In the genomic region with DNA sequence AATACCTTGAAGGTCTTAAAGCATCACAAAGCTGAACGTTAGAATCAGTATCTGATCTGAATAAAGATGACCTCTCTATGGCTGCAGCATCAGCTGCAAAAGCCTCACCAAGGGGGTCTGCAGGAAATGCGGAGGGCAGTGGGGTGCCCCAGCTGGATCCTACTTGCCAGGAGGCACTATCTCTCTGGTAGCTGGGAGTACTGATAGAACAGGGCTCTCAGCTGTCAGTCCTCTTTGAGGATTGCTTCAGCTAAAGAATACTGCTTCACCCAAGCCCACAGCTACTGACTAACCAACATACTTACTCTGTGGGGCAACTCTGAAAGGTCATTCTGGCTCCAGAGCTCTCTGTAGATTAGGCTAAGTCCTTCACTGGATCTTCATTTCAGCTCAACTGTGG, we compare ENCODE assay signal across 14 cellular contexts.
DNase-seq lines count a peak whose midpoint lies in the region; ATAC-seq and TF ChIP-seq lines count a peak whose summit lies in the region.
"Had no signal": no experiment of that assay in that cellular context is flagged by ENCODE, and none has a peak within 500 bp of the region (broad histone marks: within the 10 kb centered on the region; RNA-seq: fewer than 3 reads in every experiment).

No MANE protein-coding gene starts in this region.

- intact Hi-C loops in activated CD4-positive, alpha-beta T cell treated with anti-CD3 and anti-CD28 coated beads, Interleukin-2, amount 10 ng/mL, durations not matched to agents 24 days and 14 days (cut with micrococcal nuclease): no loop called here

- no peaks in the 10 kb centered on the region for H3K36me3 ChIP-seq in gastroesophageal sphincter

- H3K27me3 Mint-ChIP-seq in WTC11 (ENCODE audit: low read depth): no peaks in the 10 kb centered on the region
- no peaks in the 10 kb centered on the region for H3K27me3 Mint-ChIP-seq in activated CD4-positive, alpha-beta T cell treated with anti-CD3 and anti-CD28 coated beads, Interleukin-2, amount 10 ng/mL, durations not matched to agents 24 days and 14 days
- H3K27me3 Mint-ChIP-seq: CD4-positive, alpha-beta memory T cell had no signal

- no peaks in the 10 kb centered on the region for H3K27me3 ChIP-seq in gastroesophageal sphincter

- DNase-seq in WTC11 (ENCODE audit: low spot score): peak; percentile 13
- DNase-seq in iPS-NIHi7 (ENCODE audit: extremely low spot score): peak; percentile 44
- DNase-seq in omental fat pad (ENCODE audit: low spot score): no peak
- no peak for DNase-seq in activated CD4-positive, alpha-beta T cell treated with anti-CD3 and anti-CD28 coated beads, Interleukin-2, amount 10 ng/mL, durations not matched to agents 24 days and 14 days
- no peak for DNase-seq in ureter (ENCODE audit: low spot score)
- DNase-seq: C1 segment of cervical spinal cord; Calu3; CD4-positive, alpha-beta memory T cell; COR-L47; DMS53; DMS79 treated with DMSO at 0.1 percent for 48 hours; H7; HCEC 1CT had no signal

- H3K9me3 ChIP-seq in gastroesophageal sphincter: peaks cover 0 to 14% (median 0%) of the 10 kb centered on the region in 3 donors

- TF ChIP-seq POLR2A in gastroesophageal sphincter (IDR thresholded peaks at IDR 0.05): no peak

- peaks cover 15% of the 10 kb centered on the region for H3K9me3 Mint-ChIP-seq in WTC11
- H3K9me3 Mint-ChIP-seq in activated CD4-positive, alpha-beta T cell treated with anti-CD3 and anti-CD28 coated beads, Interleukin-2, amount 10 ng/mL, durations not matched to agents 24 days and 14 days: peaks cover 6% of the 10 kb centered on the region

- no peak overlapping the region for H3K4me3 ChIP-seq in gastroesophageal sphincter

- ATAC-seq in WTC11: peak; percentile 53; the same call in 1 of the 2 replicates
- peak; percentile 19 for ATAC-seq in omental fat pad (ENCODE audit: low FRiP score)
- ATAC-seq in gastroesophageal sphincter: no peak

- TF ChIP-seq CTCF in WTC11 (IDR thresholded peaks at IDR 0.05): no peak
- no peak for TF ChIP-seq CTCF in omental fat pad (IDR thresholded peaks at IDR 0.05)
- no peak for TF ChIP-seq CTCF in gastroesophageal sphincter (IDR thresholded peaks at IDR 0.05)

- no peak overlapping the region for H3K27ac ChIP-seq in gastroesophageal sphincter

- H3K4me1 ChIP-seq in gastroesophageal sphincter: no peaks in the 10 kb centered on the region

- H3K4me3 Mint-ChIP-seq in WTC11: no peak overlapping the region
- H3K4me3 Mint-ChIP-seq in activated CD4-positive, alpha-beta T cell treated with anti-CD3 and anti-CD28 coated beads, Interleukin-2, amount 10 ng/mL, durations not matched to agents 24 days and 14 days: no peak overlapping the region
- H3K4me3 Mint-ChIP-seq: CD4-positive, alpha-beta memory T cell had no signal

- H3K4me1 Mint-ChIP-seq in WTC11: peaks cover 30% of the 10 kb centered on the region
- H3K4me1 Mint-ChIP-seq in activated CD4-positive, alpha-beta T cell treated with anti-CD3 and anti-CD28 coated beads, Interleukin-2, amount 10 ng/mL, durations not matched to agents 24 days and 14 days: no peaks in the 10 kb centered on the region
- H3K4me1 Mint-ChIP-seq: CD4-positive, alpha-beta memory T cell had no signal

- H3K27ac Mint-ChIP-seq in WTC11: no peak overlapping the region
- no peak overlapping the region for H3K27ac Mint-ChIP-seq in activated CD4-positive, alpha-beta T cell treated with anti-CD3 and anti-CD28 coated beads, Interleukin-2, amount 10 ng/mL, durations not matched to agents 24 days and 14 days
- H3K27ac Mint-ChIP-seq: CD4-positive, alpha-beta memory T cell had no signal

- WGBS in gastroesophageal sphincter (ENCODE audit: low coverage in 1 of 2), 2 donors: 50 to 53% methylated on average over 2 of the region's 2 CpGs

- no peak for TF ChIP-seq EP300 in gastroesophageal sphincter (IDR thresholded peaks at IDR 0.05)

- POLR2A ChIA-PET in WTC11 (lab: Charles Lee): no interaction called here

- CTCF ChIA-PET in WTC11 (lab: Charles Lee): no interaction called here

- H3K36me3 Mint-ChIP-seq in WTC11: no peaks in the 10 kb centered on the region
- H3K36me3 Mint-ChIP-seq in activated CD4-positive, alpha-beta T cell treated with anti-CD3 and anti-CD28 coated beads, Interleukin-2, amount 10 ng/mL, durations not matched to agents 24 days and 14 days (ENCODE audit: low read depth): no peaks in the 10 kb centered on the region
- H3K36me3 Mint-ChIP-seq: CD4-positive, alpha-beta memory T cell had no signal

TF ChIP-seq in WTC11, 78 proteins besides CTCF, POLR2A, EP300 and RAD21:
- TF ChIP-seq, protein P1, sequence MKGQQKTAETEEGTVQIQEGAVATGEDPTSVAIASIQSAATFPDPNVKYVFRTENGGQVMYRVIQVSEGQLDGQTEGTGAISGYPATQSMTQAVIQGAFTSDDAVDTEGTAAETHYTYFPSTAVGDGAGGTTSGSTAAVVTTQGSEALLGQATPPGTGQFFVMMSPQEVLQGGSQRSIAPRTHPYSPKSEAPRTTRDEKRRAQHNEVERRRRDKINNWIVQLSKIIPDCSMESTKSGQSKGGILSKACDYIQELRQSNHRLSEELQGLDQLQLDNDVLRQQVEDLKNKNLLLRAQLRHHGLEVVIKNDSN (CRISPR knock-in tag; IDR thresholded peaks at IDR 0.05): no peak
- peak; percentile 96 for TF ChIP-seq ZNF423 (CRISPR knock-in tag; IDR thresholded peaks at IDR 0.05)
TF ChIP-seq in WTC11: peak in this region for 1.

Comparison
In these comparisons a context has a peak if more than half of its experiments do, and no peak if none do; other contexts are left out.
1. DNase-seq: peak in WTC11 (single experiment) and iPS-NIHi7 (single experiment); none in omental fat pad (single experiment), activated CD4-positive, alpha-beta T cell treated with anti-CD3 and anti-CD28 coated beads, Interleukin-2, amount 10 ng/mL, durations not matched to agents 24 days and 14 days (single experiment) and ureter (single experiment).